In genomic region chr12:28498850-28499249, GRCh38 we compare ENCODE assay signal across 25 cellular contexts.
"Had no signal": no experiment of that assay in that cellular context is flagged by ENCODE, and none has a peak within 500 bp of the region (broad histone marks: within the 10 kb centered on the region; RNA-seq: fewer than 3 reads in every experiment).

No MANE protein-coding gene starts in this region.

- H3K4me3 ChIP-seq: body of pancreas, cardiac muscle cell, SK-N-MC, thyroid gland, upper lobe of right lung had no signal

- H3K4me1 Mint-ChIP-seq: T-cell had no signal

- H3K27me3 Mint-ChIP-seq: activated naive CD8-positive, alpha-beta T cell; naive B cell; T-cell had no signal

- H3K27ac Mint-ChIP-seq: activated CD8-positive, alpha-beta T cell treated with anti-CD3 and anti-CD28 coated beads, Interleukin-2, amount 10 ng/mL, durations not matched to agents 7 days and 5 days; activated T-helper 1 cell treated with anti-CD3 and anti-CD28 coated beads, Interleukin-12 subunit alpha, Interleukin-12 subunit beta, Interleukin-2, Interleukin-4 antibody, amounts not matched to agents 30 ng/mL and 10 ng/mL and 1 ng/mL, durations not matched to agents 14 hours and 24 hours and 36 hours; T-cell; T-helper 2 cell treated with Interferon-gamma antibody and Interleukin-4, amounts not matched to agents 5 μg/mL and 100 μg/mL, for 36 hours had no signal

- H3K4me3 Mint-ChIP-seq: activated CD8-positive, alpha-beta T cell treated with anti-CD3 and anti-CD28 coated beads, Interleukin-2, amount 10 ng/mL, durations not matched to agents 7 days and 5 days; activated naive CD8-positive, alpha-beta T cell; activated T-helper 1 cell treated with anti-CD3 and anti-CD28 coated beads, Interleukin-12 subunit alpha, Interleukin-12 subunit beta, Interleukin-2, Interleukin-4 antibody, amounts not matched to agents 30 ng/mL and 10 ng/mL and 1 ng/mL, durations not matched to agents 14 hours and 24 hours and 36 hours; naive B cell; T-cell; T-helper 2 cell treated with Interferon-gamma antibody and Interleukin-4, amounts not matched to agents 5 μg/mL and 100 μg/mL, for 36 hours had no signal

- DNase-seq: activated CD4-positive, alpha-beta T cell treated with anti-CD3 and anti-CD28 coated beads, Interleukin-2, amount 50 U/mL, for 1 hour; activated CD4-positive, CD25-positive, alpha-beta regulatory T cell treated with anti-CD3 and anti-CD28 coated beads, Interleukin-2, amount 50 U/mL, for 72 hours; activated CD8-positive, alpha-beta T cell treated with anti-CD3 and anti-CD28 coated beads, Interleukin-2, amount 10 ng/mL, durations not matched to agents 7 days and 5 days; activated gamma-delta T cell treated with Interleukin-2 at 50 U/mL for 16 hours; amygdala; body of pancreas; erythroblast; glutamatergic neuron; hippocampal formation; mesenchymal stem cell; naive B cell; nucleus accumbens; stimulated activated CD4-positive, alpha-beta T cell treated with anti-CD3 and anti-CD28 coated beads, Interleukin-4, amount 100 ng/mL, for 4 hours; stimulated activated naive CD8-positive, alpha-beta T cell treated with anti-CD3 and anti-CD28 coated beads, Interleukin-15, Interleukin-2, amounts not matched to agents 100 U/mL and 50 U/mL, for 24 hours; substantia nigra; T-cell; thyroid gland; upper lobe of right lung; WERI-Rb-1 had no signal

- FAIRE-seq: frontal cortex had no signal
